Comparison of ENCODE assay signal across 1 cellular context in the genomic region with DNA sequence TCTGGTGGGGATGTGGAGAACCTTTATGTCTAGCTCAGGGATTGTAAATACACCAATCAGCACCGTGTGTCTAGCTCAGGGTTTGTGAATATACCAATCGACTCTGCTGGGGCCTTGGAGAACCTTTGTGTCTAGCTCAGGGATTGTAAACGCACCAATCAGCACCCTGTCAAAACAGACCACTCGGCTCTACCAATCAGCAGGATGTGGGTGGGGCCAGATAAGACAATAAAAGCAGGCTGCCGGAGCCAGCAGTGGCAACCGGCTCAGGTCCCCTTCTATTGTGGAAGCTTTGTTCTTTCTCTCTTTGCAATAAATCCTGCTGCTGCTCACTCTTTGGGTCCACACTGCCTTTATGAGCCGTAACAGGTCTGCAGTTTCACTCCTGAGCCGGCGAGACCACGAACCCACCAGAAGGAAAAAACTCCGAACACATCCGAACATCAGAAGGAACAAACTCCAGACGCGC.
A peak's percentile ranks its signal among the peaks of the same experiment; 100 is the strongest.
TF ChIP-seq lines count a peak whose summit lies in the region.

No MANE protein-coding gene starts in this region.

TF ChIP-seq in GM12878, 131 proteins besides CTCF, POLR2A, EP300 and RAD21:
- TF ChIP-seq SMAD5 (IDR thresholded peaks at IDR 0.05; ENCODE audit: low read depth) (0 out of 2 replicates have a peak, but pooled peaks have one; percentile 7), SP1 (IDR thresholded peaks at IDR 0.05; ENCODE audit: low read depth, low read length) (peak; percentile 25)
